In genomic region chr1:178664278-178664677, GRCh38 we compare ENCODE assay signal across 10 cellular contexts.
DNase-seq lines count a peak whose midpoint lies in the region; ATAC-seq and TF ChIP-seq lines count a peak whose summit lies in the region.
"Had no signal": no experiment of that assay in that cellular context is flagged by ENCODE, and none has a peak within 500 bp of the region (broad histone marks: within the 10 kb centered on the region; RNA-seq: fewer than 3 reads in every experiment).

No MANE protein-coding gene starts in this region.

- peaks cover 7 to 34% (median 19%) of the 10 kb centered on the region in 5 donors for H3K27me3 Mint-ChIP-seq in naive thymus-derived CD4-positive, alpha-beta T cell
- H3K27me3 Mint-ChIP-seq in activated CD8-positive, alpha-beta memory T cell treated with anti-CD3 and anti-CD28 coated beads, Interleukin-2, amount 10 ng/mL, durations not matched to agents 7 days and 5 days = peaks cover 2% of the 10 kb centered on the region

- TF ChIP-seq CTCF in MM.1S (IDR thresholded peaks at IDR 0.05; ENCODE audit: low read length) (no peak), suprapubic skin (IDR thresholded peaks at IDR 0.05) (no peak), body of pancreas (IDR thresholded peaks at IDR 0.05) (no peak)

- no peaks in the 10 kb centered on the region for H3K36me3 Mint-ChIP-seq in naive thymus-derived CD4-positive, alpha-beta T cell
- no peaks in the 10 kb centered on the region for H3K36me3 Mint-ChIP-seq in activated CD8-positive, alpha-beta memory T cell treated with anti-CD3 and anti-CD28 coated beads, Interleukin-2, amount 10 ng/mL, durations not matched to agents 7 days and 5 days
- H3K36me3 Mint-ChIP-seq: mesothelial cell of epicardium had no signal

- H3K9me2 ChIP-seq in MM.1S (replicated peaks; ENCODE audit: insufficient read depth, low read length) = no peaks in the 10 kb centered on the region

- no peaks in the 10 kb centered on the region for H3K79me2 ChIP-seq in MM.1S (ENCODE audit: low read length)

- intact Hi-C loops in naive thymus-derived CD4-positive, alpha-beta T cell (cut with micrococcal nuclease) = no loop called here
- intact Hi-C loops in body of pancreas (cut with DNase I) = no loop called here

- WGBS in suprapubic skin = 81% methylated on average over 5 of the region's 5 CpGs
- WGBS in body of pancreas, 2 donors = 80 to 82% methylated on average over 5 of the region's 5 CpGs

- TF ChIP-seq EP300 in suprapubic skin (IDR thresholded peaks at IDR 0.05) = no peak

- no peaks in the 10 kb centered on the region for H3K36me3 ChIP-seq in MM.1S (replicated peaks; ENCODE audit: insufficient read depth, low read length)
- no peaks in the 10 kb centered on the region for H3K36me3 ChIP-seq in naive thymus-derived CD4-positive, alpha-beta T cell (ENCODE audit: control insufficient read depth in 2 of 3, insufficient read depth in 3 of 3, low read length in 3 of 3)
- H3K36me3 ChIP-seq in suprapubic skin = no peaks in the 10 kb centered on the region
- H3K36me3 ChIP-seq in body of pancreas (replicated peaks in 1 of 2; ENCODE audit: insufficient read depth in 1 of 2, low read depth in 2 of 2) = no peaks in the 10 kb centered on the region

- TF ChIP-seq POLR2A in suprapubic skin (IDR thresholded peaks at IDR 0.05) (no peak), body of pancreas (IDR thresholded peaks at IDR 0.05) (no peak)

- H3K4me1 ChIP-seq in MM.1S (ENCODE audit: low read length) (peaks cover 10% of the 10 kb centered on the region; the same call in 1 of the 2 replicates), suprapubic skin (no peaks in the 10 kb centered on the region), body of pancreas (no peaks in the 10 kb centered on the region)
- H3K4me1 ChIP-seq in naive thymus-derived CD4-positive, alpha-beta T cell (ENCODE audit: control insufficient read depth in 2 of 2, insufficient read depth in 2 of 2, low read length in 2 of 2) = no peaks in the 10 kb centered on the region

- H3K4me3 Mint-ChIP-seq in naive thymus-derived CD4-positive, alpha-beta T cell = no peak overlapping the region
- no peak overlapping the region for H3K4me3 Mint-ChIP-seq in activated CD8-positive, alpha-beta memory T cell treated with anti-CD3 and anti-CD28 coated beads, Interleukin-2, amount 10 ng/mL, durations not matched to agents 7 days and 5 days
- H3K4me3 Mint-ChIP-seq: mesothelial cell of epicardium had no signal

- H3K27ac ChIP-seq in MM.1S (ENCODE audit: low read length) (peak overlapping the region; percentile 3; the same call in 1 of the 2 replicates), suprapubic skin (no peak overlapping the region), body of pancreas (no peak overlapping the region)
- H3K27ac ChIP-seq in naive thymus-derived CD4-positive, alpha-beta T cell (ENCODE audit: low read depth, low read length) = no peak overlapping the region

- no peak overlapping the region for H3K9ac ChIP-seq in MM.1S (ENCODE audit: low read length)

- peak overlapping the region; percentile 64 for H2AFZ ChIP-seq in MM.1S (ENCODE audit: low read length)

- H3K9me3 Mint-ChIP-seq in naive thymus-derived CD4-positive, alpha-beta T cell = peaks cover 0 to 2% (median 0%) of the 10 kb centered on the region in 11 donors
- no peaks in the 10 kb centered on the region for H3K9me3 Mint-ChIP-seq in activated CD8-positive, alpha-beta memory T cell treated with anti-CD3 and anti-CD28 coated beads, Interleukin-2, amount 10 ng/mL, durations not matched to agents 7 days and 5 days (ENCODE audit: low read depth)
- H3K9me3 Mint-ChIP-seq: mesothelial cell of epicardium had no signal

- H3K9me3 ChIP-seq in MM.1S (replicated peaks; ENCODE audit: insufficient read depth, low read length) (no peaks in the 10 kb centered on the region), suprapubic skin (no peaks in the 10 kb centered on the region), body of pancreas (no peaks in the 10 kb centered on the region)
- no peaks in the 10 kb centered on the region for H3K9me3 ChIP-seq in naive thymus-derived CD4-positive, alpha-beta T cell (ENCODE audit: control insufficient read depth in 2 of 3, low read length in 3 of 3)

- no peak overlapping the region for H3K4me3 ChIP-seq in MM.1S (ENCODE audit: low read length)
- no peak overlapping the region for H3K4me3 ChIP-seq in naive thymus-derived CD4-positive, alpha-beta T cell (ENCODE audit: low read length)
- H3K4me3 ChIP-seq in suprapubic skin = no peak overlapping the region
- no peak overlapping the region for H3K4me3 ChIP-seq in body of pancreas

- POLR2A ChIA-PET in naive thymus-derived CD4-positive, alpha-beta T cell (lab: Charles Lee) = no interaction called here

- peaks cover 0 to 2% (median 0%) of the 10 kb centered on the region in 7 donors for H3K4me1 Mint-ChIP-seq in naive thymus-derived CD4-positive, alpha-beta T cell
- H3K4me1 Mint-ChIP-seq in activated CD8-positive, alpha-beta memory T cell treated with anti-CD3 and anti-CD28 coated beads, Interleukin-2, amount 10 ng/mL, durations not matched to agents 7 days and 5 days = no peaks in the 10 kb centered on the region
- H3K4me1 Mint-ChIP-seq: mesothelial cell of epicardium had no signal

- peak; percentile 37 for DNase-seq in GM19238 (ENCODE audit: insufficient read length, low spot score)
- no peak for DNase-seq in MM.1S
- no peak for DNase-seq in naive thymus-derived CD4-positive, alpha-beta T cell
- no peak for DNase-seq in NCI-H2171 treated with DMSO at 0.1 percent for 48 hours (lab: John Stamatoyannopoulos, UW)
- no peak for DNase-seq in suprapubic skin (ENCODE audit: low spot score in 2 of 2)
- no peak for DNase-seq in body of pancreas
- no peak for DNase-seq in activated CD8-positive, alpha-beta memory T cell treated with anti-CD3 and anti-CD28 coated beads, Interleukin-2, amount 10 ng/mL, durations not matched to agents 7 days and 5 days
- DNase-seq: SW 1271 had no signal

- ATAC-seq in HG02840 (IDR thresholded peaks at IDR 0.05; ENCODE audit: low FRiP score, unreplicated experiment) = peak; percentile 67
- peak; percentile 46 for ATAC-seq in naive thymus-derived CD4-positive, alpha-beta T cell
- no peak for ATAC-seq in body of pancreas
- no peak for ATAC-seq in activated CD8-positive, alpha-beta memory T cell treated with anti-CD3 and anti-CD28 coated beads, Interleukin-2, amount 10 ng/mL, durations not matched to agents 7 days and 5 days

- H3K27me3 ChIP-seq in MM.1S (replicated peaks; ENCODE audit: insufficient read depth, low read length) (no peaks in the 10 kb centered on the region), suprapubic skin (no peaks in the 10 kb centered on the region), body of pancreas (no peaks in the 10 kb centered on the region)
- H3K27me3 ChIP-seq in naive thymus-derived CD4-positive, alpha-beta T cell (ENCODE audit: control insufficient read depth in 2 of 2, insufficient read depth in 2 of 2, low read length in 2 of 2) = no peaks in the 10 kb centered on the region

- H3F3A ChIP-seq in MM.1S (ENCODE audit: insufficient read depth, low read length) = no peaks in the 10 kb centered on the region

- CTCF ChIA-PET in naive thymus-derived CD4-positive, alpha-beta T cell (lab: Charles Lee) = no interaction called here
- CTCF ChIA-PET in activated CD8-positive, alpha-beta memory T cell treated with anti-CD3 and anti-CD28 coated beads, Interleukin-2, amount 10 ng/mL, durations not matched to agents 7 days and 5 days (lab: Charles Lee) = no interaction called here

- H3K4me2 ChIP-seq in MM.1S (ENCODE audit: low read depth, low read length) = peak overlapping the region; percentile 33

- no peak overlapping the region for H3K27ac Mint-ChIP-seq in naive thymus-derived CD4-positive, alpha-beta T cell
- no peak overlapping the region for H3K27ac Mint-ChIP-seq in activated CD8-positive, alpha-beta memory T cell treated with anti-CD3 and anti-CD28 coated beads, Interleukin-2, amount 10 ng/mL, durations not matched to agents 7 days and 5 days
- H3K27ac Mint-ChIP-seq: mesothelial cell of epicardium had no signal

- no peaks in the 10 kb centered on the region for H4K20me1 ChIP-seq in MM.1S (ENCODE audit: insufficient read depth, low read length)

Comparison
In these comparisons a context has a peak if more than half of its experiments do, and no peak if none do; other contexts are left out.
1. ATAC-seq: peak in HG02840 (single experiment) and naive thymus-derived CD4-positive, alpha-beta T cell (single experiment); none in body of pancreas (single experiment) and activated CD8-positive, alpha-beta memory T cell treated with anti-CD3 and anti-CD28 coated beads, Interleukin-2, amount 10 ng/mL, durations not matched to agents 7 days and 5 days (single experiment).